21 cellular contexts compared by ENCODE assay signal in the genomic region with DNA sequence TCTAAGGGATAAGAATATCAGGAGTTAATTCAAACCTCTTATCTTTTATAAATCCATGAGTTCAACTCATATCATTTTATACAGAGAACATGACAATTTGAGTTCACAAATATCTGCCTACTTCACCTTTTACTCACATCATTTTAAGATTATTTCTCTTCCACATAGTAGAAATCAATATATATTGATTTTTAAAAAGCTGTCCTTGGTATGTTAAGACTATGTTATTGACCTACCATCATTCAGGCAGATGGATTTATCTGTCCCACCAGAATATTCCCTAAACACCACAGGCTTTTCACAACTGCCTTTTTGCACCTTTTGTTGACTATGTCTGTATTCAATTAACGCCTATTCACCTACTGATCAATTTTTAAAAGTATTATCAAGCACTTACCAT. TPM values are rescaled to one million over a fixed set of nuclear protein-coding genes. Genes with fewer than 3 reads are reported as not detected.
DNase-seq lines count a peak whose midpoint lies in the region; ATAC-seq, FAIRE-seq and TF ChIP-seq lines count a peak whose summit lies in the region.
"Had no signal": no experiment of that assay in that cellular context is flagged by ENCODE, and none has a peak within 500 bp of the region (broad histone marks: within the 10 kb centered on the region; RNA-seq: fewer than 3 reads in every experiment).

No MANE protein-coding gene starts in this region.

- no peak for ATAC-seq in stimulated activated effector memory CD8-positive, alpha-beta T cell treated with anti-CD3 and anti-CD28 coated beads, Interleukin-12 subunit alpha, Interleukin-12 subunit beta, amount 100 ng/mL, for 72 hours
- ATAC-seq: CD8-positive, alpha-beta T cell; HCT116; PC-3 had no signal

- FAIRE-seq in GM12891 (lab: Jason Lieb, UNC) (peak; percentile 13), HTR-8/SVneo (lab: Jason Lieb, UNC) (no peak)
- FAIRE-seq: G401.6 had no signal

- BruUV-seq in OCI-LY7 (replicated peaks; lab: Mats Ljungman, UMichigan), result no TSS peak

- TF ChIP-seq POLR2A in GM12891 (IDR thresholded peaks at IDR 0.05; ENCODE audit: low read depth, low read length), result no peak

- no peaks in the 10 kb centered on the region for H3K9me2 ChIP-seq in OCI-LY7 (ENCODE audit: insufficient read depth, low read length)

- H3K4me1 Mint-ChIP-seq in endothelial cell (ENCODE audit: unreplicated experiment), result peaks cover 23% of the 10 kb centered on the region
- no peaks in the 10 kb centered on the region for H3K4me1 Mint-ChIP-seq in stimulated activated effector memory CD8-positive, alpha-beta T cell treated with anti-CD3 and anti-CD28 coated beads, Interleukin-12 subunit alpha, Interleukin-12 subunit beta, amount 100 ng/mL, for 72 hours

- peaks cover 37% of the 10 kb centered on the region for H3K36me3 Mint-ChIP-seq in endothelial cell (ENCODE audit: low read depth, unreplicated experiment)
- H3K36me3 Mint-ChIP-seq in stimulated activated effector memory CD8-positive, alpha-beta T cell treated with anti-CD3 and anti-CD28 coated beads, Interleukin-12 subunit alpha, Interleukin-12 subunit beta, amount 100 ng/mL, for 72 hours, result peaks cover 85% of the 10 kb centered on the region

- no peaks in the 10 kb centered on the region for H3K27me3 Mint-ChIP-seq in endothelial cell (ENCODE audit: unreplicated experiment)

- no peaks in the 10 kb centered on the region for H4K20me1 ChIP-seq in OCI-LY7 (ENCODE audit: insufficient read depth, low read length)
- H4K20me1 ChIP-seq: BLaER1 had no signal

- DNase-seq in GM12891 (ENCODE audit: insufficient read length, low spot score) (no peak), OCI-LY7 (ENCODE audit: low spot score) (no peak), endothelial cell (ENCODE audit: low spot score) (no peak), islet precursor cell (no peak), HTR-8/SVneo (ENCODE audit: insufficient read length, low spot score) (no peak), NCI-H774 (lab: John Stamatoyannopoulos, UW) (no peak)
- no peak for DNase-seq in stimulated activated effector memory CD8-positive, alpha-beta T cell treated with anti-CD3 and anti-CD28 coated beads, Interleukin-12 subunit alpha, Interleukin-12 subunit beta, amount 100 ng/mL, for 72 hours (ENCODE audit: low spot score in 2 of 2)
- no peak for DNase-seq in activated CD4-positive, alpha-beta T cell treated with anti-CD3 and anti-CD28 coated beads, Interleukin-2, amount 50 U/mL, for 48 hours
- DNase-seq: CD8-positive, alpha-beta T cell; DMS153; GOT3; Kasumi-1; NCI-H1694; NCI-H2081; NCI-H2171 treated with DMSO at 0.1 percent for 48 hours; NCI-H524 treated with DMSO at 0.1 percent for 48 hours; PC-3; Right ventricle myocardium superior had no signal

- H3K4me1 ChIP-seq in OCI-LY7 (ENCODE audit: insufficient read depth, low read length, poor library complexity, severe bottlenecking), result peaks cover 90% of the 10 kb centered on the region

- TF ChIP-seq CTCF in OCI-LY7 (conservative IDR thresholded peaks at IDR 0.05; ENCODE audit: low read length) (no peak), endothelial cell (IDR thresholded peaks at IDR 0.05; ENCODE audit: unreplicated experiment) (no peak)

- peak overlapping the region; percentile 83 for H3K4me2 ChIP-seq in OCI-LY7 (ENCODE audit: low read length)
- H3K4me2 ChIP-seq: BLaER1 had no signal

- POLR2A ChIA-PET in OCI-LY7 (lab: Charles Lee), result interaction anchor here (0.6 to 3.7 kb wide), 16 partner anchors 10 to 351 kb away, joined by 3 to 34 read pairs (median 5); a partner anchor contains a TSS

- no peaks in the 10 kb centered on the region for H3K9me3 Mint-ChIP-seq in endothelial cell (ENCODE audit: unreplicated experiment)
- H3K9me3 Mint-ChIP-seq in stimulated activated effector memory CD8-positive, alpha-beta T cell treated with anti-CD3 and anti-CD28 coated beads, Interleukin-12 subunit alpha, Interleukin-12 subunit beta, amount 100 ng/mL, for 72 hours, result no peaks in the 10 kb centered on the region
- H3K9me3 Mint-ChIP-seq: CD8-positive, alpha-beta T cell had no signal

- peaks cover 75% of the 10 kb centered on the region for H3K36me3 ChIP-seq in OCI-LY7 (ENCODE audit: insufficient read depth, low read length)

- no peak overlapping the region; the same call in 1 of the 2 replicates for H2AFZ ChIP-seq in OCI-LY7 (ENCODE audit: low read length)

- H3K4me3 Mint-ChIP-seq in endothelial cell (ENCODE audit: unreplicated experiment), result peak overlapping the region; percentile 38
- H3K4me3 Mint-ChIP-seq in stimulated activated effector memory CD8-positive, alpha-beta T cell treated with anti-CD3 and anti-CD28 coated beads, Interleukin-12 subunit alpha, Interleukin-12 subunit beta, amount 100 ng/mL, for 72 hours, result no peak overlapping the region
- H3K4me3 Mint-ChIP-seq: CD8-positive, alpha-beta T cell had no signal

- CTCF ChIA-PET in OCI-LY7 (lab: Charles Lee; ENCODE audit: unreplicated experiment), result interaction anchor here (0.6 to 1.3 kb wide), 2 partner anchors 14 to 93 kb away, joined by 3 read pairs; no protein-coding TSS in a partner anchor

- H3K9me3 ChIP-seq in OCI-LY7 (ENCODE audit: low read length), result peaks cover 7% of the 10 kb centered on the region; the same call in 1 of the 2 replicates
- H3K9me3 ChIP-seq: BLaER1 had no signal

- H3K27ac Mint-ChIP-seq in endothelial cell (ENCODE audit: unreplicated experiment), result no peak overlapping the region
- H3K27ac Mint-ChIP-seq in stimulated activated effector memory CD8-positive, alpha-beta T cell treated with anti-CD3 and anti-CD28 coated beads, Interleukin-12 subunit alpha, Interleukin-12 subunit beta, amount 100 ng/mL, for 72 hours, result peak overlapping the region; percentile 4
- H3K27ac Mint-ChIP-seq: CD8-positive, alpha-beta T cell had no signal

- peak overlapping the region; percentile 98 for H3K27ac ChIP-seq in OCI-LY7 (ENCODE audit: low read depth, low read length, poor library complexity, severe bottlenecking)
- H3K27ac ChIP-seq: BLaER1 had no signal

- peak overlapping the region; percentile 65 for H3K4me3 ChIP-seq in OCI-LY7 (ENCODE audit: low read depth, low read length, poor library complexity, severe bottlenecking)
- H3K4me3 ChIP-seq: BLaER1 had no signal

- intact Hi-C loops in OCI-LY7 (cut with micrococcal nuclease; ENCODE audit: unreplicated experiment), result loop anchor here (5.0 to 10.0 kb wide), 3 partner anchors 254 to 452 kb away; a partner anchor contains a TSS

- H3K79me2 ChIP-seq in OCI-LY7 (ENCODE audit: insufficient read depth, low read depth, low read length), result peaks cover 60% of the 10 kb centered on the region

TF ChIP-seq in GM12891, 5 proteins besides CTCF, POLR2A, EP300 and RAD21:
- TF ChIP-seq SPI1 (IDR thresholded peaks at IDR 0.05; ENCODE audit: low read depth, low read length) (no peak), POU2F2 (IDR thresholded peaks at IDR 0.05; ENCODE audit: low read depth, low read length) (no peak), POLR2AphosphoS5 (IDR thresholded peaks at IDR 0.05; ENCODE audit: low read depth, low read length) (no peak), PAX5 (IDR thresholded peaks at IDR 0.05; ENCODE audit: insufficient read depth, low read length, severe bottlenecking) (no peak), TAF1 (IDR thresholded peaks at IDR 0.05; ENCODE audit: low read depth, low read length) (no peak)

RNA-seq across cellular contexts. Expression of a gene that starts 13.5 kb away (rescaled TPM):
- polyA plus RNA-seq in GM12891 (2012; ENCODE audit: low read depth, missing spikeins), result 122 TPM
- 75.2 and 84.2 TPM in 2 replicates for total RNA-seq in OCI-LY7 (2014; rRNA removed; shearing (Covaris generic))
- total RNA-seq in OCI-LY7 (2022) (83.5 and 87.9 TPM in 2 replicates), endothelial cell (ENCODE audit: unreplicated experiment) (79.8 TPM)

RNA-seq across cellular contexts. Expression of a gene that starts 13.7 kb away (rescaled TPM):
- 37.1 TPM for polyA plus RNA-seq in GM12891 (2012; ENCODE audit: low read depth, missing spikeins)
- total RNA-seq in OCI-LY7 (2014; rRNA removed; shearing (Covaris generic)), result 41.5 and 44.9 TPM in 2 replicates
- 59.0 TPM in 2 replicates for total RNA-seq in OCI-LY7 (2022)
- 127 TPM for total RNA-seq in endothelial cell (ENCODE audit: unreplicated experiment)
